In the genomic region with DNA sequence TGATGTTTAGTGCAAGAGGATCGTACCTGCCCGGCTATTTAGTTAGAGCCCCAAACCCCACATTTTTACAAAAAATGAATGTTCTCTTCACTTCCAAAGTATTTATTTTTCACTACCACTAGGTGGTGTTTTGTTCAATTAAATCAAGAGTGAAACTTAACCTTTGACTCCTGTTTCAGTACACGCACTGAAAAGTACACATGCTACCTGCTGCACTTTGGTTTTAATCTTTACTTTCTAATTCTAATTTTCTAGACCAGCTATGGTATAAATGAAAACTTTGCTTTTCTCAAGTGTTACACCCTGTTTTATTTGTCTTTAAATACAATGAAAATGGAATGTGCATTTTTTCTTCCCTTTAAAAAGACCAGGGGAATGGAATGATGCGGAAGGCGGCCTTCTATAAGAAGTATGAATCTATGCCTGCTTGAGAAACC, we compare ENCODE assay signal across 9 cellular contexts. TPM values are rescaled to one million over a fixed set of nuclear protein-coding genes. Genes with fewer than 3 reads are reported as not detected.
A peak's percentile ranks its signal among the peaks of the same experiment; 100 is the strongest.
DNase-seq lines count a peak whose midpoint lies in the region; ATAC-seq, FAIRE-seq and TF ChIP-seq lines count a peak whose summit lies in the region.
"Had no signal": no experiment of that assay in that cellular context is flagged by ENCODE, and none has a peak within 500 bp of the region (broad histone marks: within the 10 kb centered on the region; RNA-seq: fewer than 3 reads in every experiment).

No MANE protein-coding gene starts in this region.

- no peaks in the 10 kb centered on the region for H3K9me3 ChIP-seq in astrocyte (ENCODE audit: insufficient read depth, low read depth, low read length)
- no peaks in the 10 kb centered on the region for H3K9me3 ChIP-seq in liver (ENCODE audit: control insufficient read depth in 4 of 4, low read length in 3 of 4)

- H2AFZ ChIP-seq in astrocyte (ENCODE audit: low read depth, low read length): no peak overlapping the region

- H3K27ac ChIP-seq in astrocyte (ENCODE audit: low read depth, low read length) (no peak overlapping the region), liver (ENCODE audit: low read depth in 1 of 2, low read length in 2 of 2) (no peak overlapping the region)

- no peak overlapping the region for H3K4me3 ChIP-seq in astrocyte (ENCODE audit: insufficient read depth, low read depth, low read length)
- no peak overlapping the region for H3K4me3 ChIP-seq in liver (ENCODE audit: low read depth in 1 of 3, low read length in 3 of 3)
- H3K4me3 ChIP-seq: lung had no signal

- TF ChIP-seq CTCF in CD14-positive monocyte (IDR thresholded peaks at IDR 0.05) (peak; percentile 74), astrocyte (IDR thresholded peaks at IDR 0.05; ENCODE audit: insufficient read depth, low read depth, low read length) (peak; percentile 50), liver (IDR thresholded peaks at IDR 0.05; ENCODE audit: low read depth, low read length, missing input control) (peak; percentile 52)

- peak; percentile 72 to 74 for TF ChIP-seq RAD21 in liver (IDR thresholded peaks at IDR 0.05)

- H3K9ac ChIP-seq in astrocyte (ENCODE audit: low read length) (no peak overlapping the region), liver (ENCODE audit: low read depth in 1 of 2, low read length in 2 of 2) (no peak overlapping the region)

- no peaks in the 10 kb centered on the region for H3K79me2 ChIP-seq in astrocyte (ENCODE audit: insufficient read depth, low read length)

- H3K27me3 ChIP-seq in astrocyte (ENCODE audit: insufficient read depth, low read length): no peaks in the 10 kb centered on the region
- no peaks in the 10 kb centered on the region for H3K27me3 ChIP-seq in liver (ENCODE audit: control insufficient read depth in 4 of 4, insufficient read depth in 4 of 4, low read length in 3 of 4)

- H3K36me3 ChIP-seq in astrocyte (ENCODE audit: insufficient read depth, low read length) (no peaks in the 10 kb centered on the region), liver (ENCODE audit: control insufficient read depth in 4 of 4, insufficient read depth in 3 of 4, low read depth in 1 of 4, low read length in 3 of 4) (no peaks in the 10 kb centered on the region)

- H3K4me1 ChIP-seq in astrocyte (ENCODE audit: insufficient read depth, low read length): no peaks in the 10 kb centered on the region
- peaks cover 0 to 3% (median 0%) of the 10 kb centered on the region in 4 donors for H3K4me1 ChIP-seq in liver (ENCODE audit: control insufficient read depth in 4 of 4, insufficient read depth in 4 of 4, low read length in 3 of 4)

- H3K4me3 Mint-ChIP-seq in CD14-positive monocyte (peak overlapping the region in 1 of 2 donors; percentile 73), astrocyte (ENCODE audit: unreplicated experiment) (no peak overlapping the region)

- ATAC-seq in GM18867 (IDR thresholded peaks at IDR 0.05; ENCODE audit: unreplicated experiment): peak; percentile 79
- no peak for ATAC-seq in GM18519 (IDR thresholded peaks at IDR 0.05; ENCODE audit: low FRiP score, unreplicated experiment)
- ATAC-seq in GM19452 (IDR thresholded peaks at IDR 0.05; ENCODE audit: unreplicated experiment): no peak

- H3K27ac Mint-ChIP-seq in CD14-positive monocyte (peak overlapping the region in 1 of 7 donors; percentile 60), astrocyte (ENCODE audit: unreplicated experiment) (no peak overlapping the region)

- no peaks in the 10 kb centered on the region for H4K20me1 ChIP-seq in astrocyte (ENCODE audit: insufficient read depth, low read length)

- H3K4me2 ChIP-seq in astrocyte (ENCODE audit: low read length): no peak overlapping the region

- FAIRE-seq in astrocyte (lab: Jason Lieb, UNC): peak; percentile 43

- no peak for DNase-seq in CD14-positive monocyte (ENCODE audit: low spot score)
- DNase-seq in NCI-H2171 (lab: John Stamatoyannopoulos, UW): peak; percentile 3
- peak; percentile 13 for DNase-seq in astrocyte (ENCODE audit: low read depth)
- no peak for DNase-seq in GOT3 (lab: John Stamatoyannopoulos, UW)

- peaks cover 17% of the 10 kb centered on the region for H3K4me1 Mint-ChIP-seq in CD14-positive monocyte
- peaks cover 7% of the 10 kb centered on the region for H3K4me1 Mint-ChIP-seq in astrocyte (ENCODE audit: low read depth, unreplicated experiment)

- peaks cover 0 to 3% (median 0%) of the 10 kb centered on the region in 7 donors for H3K9me3 Mint-ChIP-seq in CD14-positive monocyte
- H3K9me3 Mint-ChIP-seq in astrocyte (ENCODE audit: unreplicated experiment): no peaks in the 10 kb centered on the region

- H3K27me3 Mint-ChIP-seq in CD14-positive monocyte (ENCODE audit: low read depth in 3 of 3) (peaks cover 0 to 2% (median 0%) of the 10 kb centered on the region in 3 donors), astrocyte (ENCODE audit: low read depth, unreplicated experiment) (no peaks in the 10 kb centered on the region)

- 57% methylated on average over 5 of the region's 5 CpGs for WGBS in liver

- intact Hi-C loops in CD14-positive monocyte (cut with micrococcal nuclease): no loop called here

- no peaks in the 10 kb centered on the region for H3K36me3 Mint-ChIP-seq in CD14-positive monocyte
- peaks cover 2% of the 10 kb centered on the region for H3K36me3 Mint-ChIP-seq in astrocyte (ENCODE audit: low read depth, unreplicated experiment)

TF ChIP-seq in liver, 16 proteins besides CTCF, POLR2A, EP300 and RAD21:
- TF ChIP-seq NR2F2 (IDR thresholded peaks at IDR 0.05): peak; percentile 97
- peak; percentile 55 for TF ChIP-seq SP1 (IDR thresholded peaks at IDR 0.05)
- TF ChIP-seq RXRA (IDR thresholded peaks at IDR 0.05): peak in 1 of 2 donors; percentile 29
- TF ChIP-seq FOXA2 (IDR thresholded peaks at IDR 0.05): peak; percentile 82
- TF ChIP-seq, protein P1, sequence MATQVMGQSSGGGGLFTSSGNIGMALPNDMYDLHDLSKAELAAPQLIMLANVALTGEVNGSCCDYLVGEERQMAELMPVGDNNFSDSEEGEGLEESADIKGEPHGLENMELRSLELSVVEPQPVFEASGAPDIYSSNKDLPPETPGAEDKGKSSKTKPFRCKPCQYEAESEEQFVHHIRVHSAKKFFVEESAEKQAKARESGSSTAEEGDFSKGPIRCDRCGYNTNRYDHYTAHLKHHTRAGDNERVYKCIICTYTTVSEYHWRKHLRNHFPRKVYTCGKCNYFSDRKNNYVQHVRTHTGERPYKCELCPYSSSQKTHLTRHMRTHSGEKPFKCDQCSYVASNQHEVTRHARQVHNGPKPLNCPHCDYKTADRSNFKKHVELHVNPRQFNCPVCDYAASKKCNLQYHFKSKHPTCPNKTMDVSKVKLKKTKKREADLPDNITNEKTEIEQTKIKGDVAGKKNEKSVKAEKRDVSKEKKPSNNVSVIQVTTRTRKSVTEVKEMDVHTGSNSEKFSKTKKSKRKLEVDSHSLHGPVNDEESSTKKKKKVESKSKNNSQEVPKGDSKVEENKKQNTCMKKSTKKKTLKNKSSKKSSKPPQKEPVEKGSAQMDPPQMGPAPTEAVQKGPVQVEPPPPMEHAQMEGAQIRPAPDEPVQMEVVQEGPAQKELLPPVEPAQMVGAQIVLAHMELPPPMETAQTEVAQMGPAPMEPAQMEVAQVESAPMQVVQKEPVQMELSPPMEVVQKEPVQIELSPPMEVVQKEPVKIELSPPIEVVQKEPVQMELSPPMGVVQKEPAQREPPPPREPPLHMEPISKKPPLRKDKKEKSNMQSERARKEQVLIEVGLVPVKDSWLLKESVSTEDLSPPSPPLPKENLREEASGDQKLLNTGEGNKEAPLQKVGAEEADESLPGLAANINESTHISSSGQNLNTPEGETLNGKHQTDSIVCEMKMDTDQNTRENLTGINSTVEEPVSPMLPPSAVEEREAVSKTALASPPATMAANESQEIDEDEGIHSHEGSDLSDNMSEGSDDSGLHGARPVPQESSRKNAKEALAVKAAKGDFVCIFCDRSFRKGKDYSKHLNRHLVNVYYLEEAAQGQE (IDR thresholded peaks at IDR 0.05): peak; percentile 6
- peak; percentile 59 to 66 for TF ChIP-seq HNF4A (conservative IDR thresholded peaks at IDR 0.05)
- TF ChIP-seq, protein P2, sequence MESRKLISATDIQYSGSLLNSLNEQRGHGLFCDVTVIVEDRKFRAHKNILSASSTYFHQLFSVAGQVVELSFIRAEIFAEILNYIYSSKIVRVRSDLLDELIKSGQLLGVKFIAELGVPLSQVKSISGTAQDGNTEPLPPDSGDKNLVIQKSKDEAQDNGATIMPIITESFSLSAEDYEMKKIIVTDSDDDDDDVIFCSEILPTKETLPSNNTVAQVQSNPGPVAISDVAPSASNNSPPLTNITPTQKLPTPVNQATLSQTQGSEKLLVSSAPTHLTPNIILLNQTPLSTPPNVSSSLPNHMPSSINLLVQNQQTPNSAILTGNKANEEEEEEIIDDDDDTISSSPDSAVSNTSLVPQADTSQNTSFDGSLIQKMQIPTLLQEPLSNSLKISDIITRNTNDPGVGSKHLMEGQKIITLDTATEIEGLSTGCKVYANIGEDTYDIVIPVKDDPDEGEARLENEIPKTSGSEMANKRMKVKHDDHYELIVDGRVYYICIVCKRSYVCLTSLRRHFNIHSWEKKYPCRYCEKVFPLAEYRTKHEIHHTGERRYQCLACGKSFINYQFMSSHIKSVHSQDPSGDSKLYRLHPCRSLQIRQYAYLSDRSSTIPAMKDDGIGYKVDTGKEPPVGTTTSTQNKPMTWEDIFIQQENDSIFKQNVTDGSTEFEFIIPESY (IDR thresholded peaks at IDR 0.05): no peak
- TF ChIP-seq FOXA1 (IDR thresholded peaks at IDR 0.05): no peak

RNA-seq across cellular contexts. Expression of a gene that starts 31.4 kb away (rescaled TPM):
- not detected for polyA plus RNA-seq in CD14-positive monocyte
- 23.9 and 28.8 TPM in 2 replicates for total RNA-seq in astrocyte
- 1 to 10 TPM; 1.1 to 1.6 TPM for total RNA-seq in liver
- polyA plus RNA-seq in liver: 1 to 10 TPM in 1 of 2 donors, under 1 TPM in 1; 0.66 to 1.1 TPM

Comparison
In these comparisons a context has a peak if more than half of its experiments do, and no peak if none do; other contexts are left out.
1. DNase-seq: peak in NCI-H2171 (single experiment) and astrocyte (single experiment); none in CD14-positive monocyte (single experiment) and GOT3 (single experiment).
2. Peak in every context shown above with its lines, with median percentiles within 50 percentile points of each other: CTCF ChIP-seq.